Comparison of ENCODE assay signal across 19 cellular contexts in genomic region chr11:70872950-70873735, GRCh38.
DNase-seq lines count a peak whose midpoint lies in the region; ATAC-seq and TF ChIP-seq lines count a peak whose summit lies in the region.
"Had no signal": no experiment of that assay in that cellular context is flagged by ENCODE, and none has a peak within 500 bp of the region (broad histone marks: within the 10 kb centered on the region; RNA-seq: fewer than 3 reads in every experiment).

No MANE protein-coding gene starts in this region.

- H3K4me3 ChIP-seq in GM23338, result no peak overlapping the region
- H3K4me3 ChIP-seq in upper lobe of left lung, result no peak overlapping the region
- no peak overlapping the region for H3K4me3 ChIP-seq in coronary artery
- H3K4me3 ChIP-seq: esophagus squamous epithelium had no signal

- no peaks in the 10 kb centered on the region; the same call in 2 of the 3 replicates for H3K36me3 Mint-ChIP-seq in GM23338 (ENCODE audit: low read depth)
- H3K36me3 Mint-ChIP-seq in WTC11, result no peaks in the 10 kb centered on the region

- H3K27ac ChIP-seq in GM23338 (ENCODE audit: low read depth) (0 out of 2 replicates have a peak overlapping the region, but pooled peaks have one; percentile 16), upper lobe of left lung (no peak overlapping the region), coronary artery (no peak overlapping the region)
- H3K27ac ChIP-seq: esophagus squamous epithelium had no signal

- 52 to 57% methylated on average over 12 to 14 of the region's 14 CpGs for WGBS in upper lobe of left lung, 2 donors

- H3K27me3 ChIP-seq in GM23338 (ENCODE audit: insufficient read depth) (no peaks in the 10 kb centered on the region), upper lobe of left lung (no peaks in the 10 kb centered on the region)

- H3K4me3 Mint-ChIP-seq in GM23338, result no peak overlapping the region; the same call in 2 of the 3 replicates
- no peak overlapping the region for H3K4me3 Mint-ChIP-seq in WTC11
- H3K4me3 Mint-ChIP-seq: central memory CD8-positive, alpha-beta T cell; nephron had no signal

- H3K27me3 Mint-ChIP-seq in GM23338 (ENCODE audit: insufficient read depth, low read depth, poor library complexity), result peaks cover 14% of the 10 kb centered on the region
- no peaks in the 10 kb centered on the region for H3K27me3 Mint-ChIP-seq in WTC11 (ENCODE audit: low read depth)

- peak; percentile 83 for DNase-seq in GM23338 (ENCODE audit: low spot score)
- DNase-seq in NCI-H2029 (lab: John Stamatoyannopoulos, UW), result peak; percentile 45
- peak; percentile 57 for DNase-seq in WTC11 (ENCODE audit: low spot score)
- DNase-seq in left kidney (ENCODE audit: low read depth, low spot score), result peak; percentile 50
- DNase-seq in NAMALWA (ENCODE audit: low spot score), result no peak
- no peak for DNase-seq in activated gamma-delta T cell (lab: John Stamatoyannopoulos, UW)
- no peak for DNase-seq in upper lobe of left lung
- DNase-seq in coronary artery (ENCODE audit: low spot score), result no peak
- DNase-seq: AML-193; Caco-2; effector CD4-positive, alpha-beta T cell; esophagus squamous epithelium; Karpas-422; NCI-H1105; NCI-H524; T1000 had no signal

- no peaks in the 10 kb centered on the region for H3K9me2 ChIP-seq in GM23338 (ENCODE audit: insufficient read depth)

- H4K20me1 ChIP-seq in GM23338 (replicated peaks; ENCODE audit: insufficient read depth), result peaks cover 13% of the 10 kb centered on the region

- ATAC-seq in GM23338 (peak; percentile 85), WTC11 (peak; percentile 84), upper lobe of left lung (ENCODE audit: low FRiP score in 2 of 2) (no peak)
- ATAC-seq: HCT116 had no signal

- peaks cover 54% of the 10 kb centered on the region for H3K4me1 Mint-ChIP-seq in GM23338
- H3K4me1 Mint-ChIP-seq in WTC11, result peaks cover 39% of the 10 kb centered on the region
- H3K4me1 Mint-ChIP-seq: central memory CD8-positive, alpha-beta T cell; nephron had no signal

- H3K27ac Mint-ChIP-seq in GM23338 (peak overlapping the region; percentile 64), WTC11 (peak overlapping the region; percentile 72; the same call in 1 of the 2 replicates)
- H3K27ac Mint-ChIP-seq: nephron had no signal

- TF ChIP-seq POLR2A in upper lobe of left lung (IDR thresholded peaks at IDR 0.05), result no peak

- no peak overlapping the region for H2AFZ ChIP-seq in GM23338

- no peaks in the 10 kb centered on the region for H3F3A ChIP-seq in GM23338 (replicated peaks; ENCODE audit: low read depth)

- no peaks in the 10 kb centered on the region; the same call in 1 of the 2 replicates for H3K79me2 ChIP-seq in GM23338 (replicated peaks; ENCODE audit: insufficient read depth)

- H3K9me3 Mint-ChIP-seq in GM23338 (no peaks in the 10 kb centered on the region), WTC11 (no peaks in the 10 kb centered on the region)
- H3K9me3 Mint-ChIP-seq: central memory CD8-positive, alpha-beta T cell; nephron had no signal

- H3K9me3 ChIP-seq in upper lobe of left lung, result no peaks in the 10 kb centered on the region
- H3K9me3 ChIP-seq: Caco-2, esophagus squamous epithelium had no signal

- H3K4me1 ChIP-seq in GM23338 (ENCODE audit: insufficient read depth), result peaks cover 16% of the 10 kb centered on the region
- no peaks in the 10 kb centered on the region for H3K4me1 ChIP-seq in upper lobe of left lung
- H3K4me1 ChIP-seq: Caco-2 had no signal

- no peak for TF ChIP-seq EP300 in upper lobe of left lung (IDR thresholded peaks at IDR 0.05)

- CTCF ChIA-PET in WTC11 (lab: Charles Lee), result interaction anchor here (0.7 to 2.3 kb wide), 6 partner anchors 12 to 117 kb away, joined by 3 to 6 read pairs (median 3); no protein-coding TSS in a partner anchor

- no peaks in the 10 kb centered on the region for H3K36me3 ChIP-seq in GM23338 (ENCODE audit: insufficient read depth)
- H3K36me3 ChIP-seq in upper lobe of left lung, result no peaks in the 10 kb centered on the region
- H3K36me3 ChIP-seq: esophagus squamous epithelium had no signal

- peak overlapping the region; percentile 5; the same call in 1 of the 2 replicates for H3K4me2 ChIP-seq in GM23338

- POLR2A ChIA-PET in WTC11 (lab: Charles Lee), result interaction anchor here (0.7 kb wide), 1 partner anchor 1504 kb away, joined by 3 read pairs; no protein-coding TSS in a partner anchor

- TF ChIP-seq CTCF in GM23338 (conservative IDR thresholded peaks at IDR 0.05; ENCODE audit: low read depth in 2 of 2) (no peak), WTC11 (IDR thresholded peaks at IDR 0.05) (no peak), upper lobe of left lung (IDR thresholded peaks at IDR 0.05) (no peak), coronary artery (IDR thresholded peaks at IDR 0.05) (no peak)

TF ChIP-seq in GM23338, 12 proteins besides CTCF, POLR2A, EP300 and RAD21 (continues in another document):
- peak; percentile 49 for TF ChIP-seq JUNB (IDR thresholded peaks at IDR 0.05; ENCODE audit: unreplicated experiment)
- TF ChIP-seq NANOG (IDR thresholded peaks at IDR 0.05; ENCODE audit: borderline replicate concordance), result no peak
- TF ChIP-seq EZH2phosphoT487 (IDR thresholded peaks at IDR 0.05; ENCODE audit: unreplicated experiment), result no peak
- TF ChIP-seq, protein P1, sequence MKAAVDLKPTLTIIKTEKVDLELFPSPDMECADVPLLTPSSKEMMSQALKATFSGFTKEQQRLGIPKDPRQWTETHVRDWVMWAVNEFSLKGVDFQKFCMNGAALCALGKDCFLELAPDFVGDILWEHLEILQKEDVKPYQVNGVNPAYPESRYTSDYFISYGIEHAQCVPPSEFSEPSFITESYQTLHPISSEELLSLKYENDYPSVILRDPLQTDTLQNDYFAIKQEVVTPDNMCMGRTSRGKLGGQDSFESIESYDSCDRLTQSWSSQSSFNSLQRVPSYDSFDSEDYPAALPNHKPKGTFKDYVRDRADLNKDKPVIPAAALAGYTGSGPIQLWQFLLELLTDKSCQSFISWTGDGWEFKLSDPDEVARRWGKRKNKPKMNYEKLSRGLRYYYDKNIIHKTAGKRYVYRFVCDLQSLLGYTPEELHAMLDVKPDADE (IDR thresholded peaks at IDR 0.05), result peak; percentile 51; the same call in 1 of the 2 replicates
- TF ChIP-seq POLR2AphosphoS5 (IDR thresholded peaks at IDR 0.05; ENCODE audit: low read depth), result no peak
- no peak for TF ChIP-seq ZNF331 (CRISPR knock-in tag; IDR thresholded peaks at IDR 0.05; ENCODE audit: low read depth)
- no peak for TF ChIP-seq ZNF114 (CRISPR knock-in tag; IDR thresholded peaks at IDR 0.05)
- TF ChIP-seq CREB1 (CRISPR knock-in tag; IDR thresholded peaks at IDR 0.05; ENCODE audit: low read depth), result no peak
- no peak for TF ChIP-seq STAT1 (IDR thresholded peaks at IDR 0.05; ENCODE audit: unreplicated experiment)

TF ChIP-seq in WTC11, 78 proteins besides CTCF, POLR2A, EP300 and RAD21:
- TF ChIP-seq ATF6 (CRISPR knock-in tag; IDR thresholded peaks at IDR 0.05), result no peak
- TF ChIP-seq ZNF219 (CRISPR knock-in tag; IDR thresholded peaks at IDR 0.05; ENCODE audit: borderline replicate concordance), result no peak

Comparison
In these comparisons a context has a peak if more than half of its experiments do, and no peak if none do; other contexts are left out.
1. ATAC-seq: peak in GM23338 (single experiment) and WTC11 (single experiment); none in upper lobe of left lung (0 of 2).
2. DNase-seq: peak in GM23338 (single experiment), NCI-H2029 (single experiment), WTC11 (single experiment) and left kidney (single experiment); none in NAMALWA (single experiment), activated gamma-delta T cell (single experiment), upper lobe of left lung (0 of 2) and coronary artery (single experiment).